ENCODE assay signal across 8 cellular contexts in genomic region chrX:102745513-102746133, GRCh38. TPM values are rescaled to one million over a fixed set of nuclear protein-coding genes. Genes with fewer than 3 reads are reported as not detected.
A peak's percentile ranks its signal among the peaks of the same experiment; 100 is the strongest.
DNase-seq lines count a peak whose midpoint lies in the region; ATAC-seq, FAIRE-seq and TF ChIP-seq lines count a peak whose summit lies in the region.

No MANE protein-coding gene starts in this region.

- peaks cover 2% of the 10 kb centered on the region for H3K4me1 ChIP-seq in CD4-positive, CD25-positive, alpha-beta regulatory T cell (ENCODE audit: control insufficient read depth, insufficient read depth, low read length, poor library complexity, severe bottlenecking)
- no peaks in the 10 kb centered on the region for H3K4me1 ChIP-seq in Peyer's patch
- H3K4me1 ChIP-seq in endothelial cell of umbilical vein (ENCODE audit: control insufficient read depth, extremely low read depth, insufficient read depth, low read length), result peaks cover 3% of the 10 kb centered on the region
- H3K4me1 ChIP-seq in neutrophil (ENCODE audit: control insufficient read depth in 1 of 2, insufficient read depth in 1 of 2, low read depth in 1 of 2, low read length in 1 of 2), result peaks cover 13 to 16% of the 10 kb centered on the region in 2 experiments
- no peaks in the 10 kb centered on the region for H3K4me1 ChIP-seq in small intestine (ENCODE audit: control insufficient read depth in 2 of 2, insufficient read depth in 1 of 2, low read depth in 1 of 2, low read length in 1 of 2)

- TF ChIP-seq CTCF in Peyer's patch (IDR thresholded peaks at IDR 0.05) (no peak), endothelial cell of umbilical vein (IDR thresholded peaks at IDR 0.05; ENCODE audit: extremely low read depth in 1 of 2, insufficient read depth in 1 of 2, low read depth in 1 of 2, low read length in 2 of 2) (no peak), neutrophil (IDR thresholded peaks at IDR 0.05) (no peak)

- intact Hi-C loops in endothelial cell of umbilical vein (cut with micrococcal nuclease), result loop anchor here (1.0 kb wide), 1 partner anchor 20 kb away; no protein-coding TSS in a partner anchor

- H3K27me3 Mint-ChIP-seq in CD4-positive, CD25-positive, alpha-beta regulatory T cell, result no peaks in the 10 kb centered on the region

- no peak overlapping the region for H3K27ac ChIP-seq in CD4-positive, CD25-positive, alpha-beta regulatory T cell (ENCODE audit: insufficient read depth, low read length, poor library complexity, severe bottlenecking)
- no peak overlapping the region for H3K27ac ChIP-seq in Peyer's patch
- H3K27ac ChIP-seq in endothelial cell of umbilical vein (ENCODE audit: insufficient read depth, low read depth, low read length), result no peak overlapping the region
- no peak overlapping the region for H3K27ac ChIP-seq in neutrophil
- H3K27ac ChIP-seq in small intestine (ENCODE audit: low read depth in 1 of 2, low read length in 1 of 2), result no peak overlapping the region

- H3K27me3 ChIP-seq in CD4-positive, CD25-positive, alpha-beta regulatory T cell (ENCODE audit: control insufficient read depth, insufficient read depth, low read length), result no peaks in the 10 kb centered on the region
- H3K27me3 ChIP-seq in Peyer's patch, result no peaks in the 10 kb centered on the region
- H3K27me3 ChIP-seq in endothelial cell of umbilical vein (ENCODE audit: control insufficient read depth in 2 of 2, insufficient read depth in 2 of 2, low read length in 2 of 2), result no peaks in the 10 kb centered on the region
- no peaks in the 10 kb centered on the region for H3K27me3 ChIP-seq in neutrophil
- no peaks in the 10 kb centered on the region for H3K27me3 ChIP-seq in small intestine (ENCODE audit: control insufficient read depth in 2 of 2, insufficient read depth in 2 of 2, low read length in 2 of 2)

- no TSS peak for BruUV-seq in endothelial cell of umbilical vein (replicated peaks; lab: Mats Ljungman, UMichigan)

- TF ChIP-seq POLR2A in Peyer's patch (IDR thresholded peaks at IDR 0.05) (no peak), endothelial cell of umbilical vein (IDR thresholded peaks at IDR 0.05; ENCODE audit: low read depth, low read length) (no peak)

- H3K79me2 ChIP-seq in endothelial cell of umbilical vein (ENCODE audit: control insufficient read depth, insufficient read depth, low read length), result no peaks in the 10 kb centered on the region

- H3K36me3 ChIP-seq in CD4-positive, CD25-positive, alpha-beta regulatory T cell (ENCODE audit: control insufficient read depth, insufficient read depth, low read length), result no peaks in the 10 kb centered on the region
- H3K36me3 ChIP-seq in Peyer's patch (no peaks in the 10 kb centered on the region), endothelial cell of umbilical vein (ENCODE audit: control insufficient read depth in 2 of 2, extremely low read depth in 1 of 2, insufficient read depth in 2 of 2, low read length in 2 of 2) (no peaks in the 10 kb centered on the region), neutrophil (no peaks in the 10 kb centered on the region), small intestine (ENCODE audit: control insufficient read depth in 2 of 2, insufficient read depth in 2 of 2, low read length in 2 of 2) (no peaks in the 10 kb centered on the region)

- dilution Hi-C loops in endothelial cell of umbilical vein (cut with MboI; ENCODE audit: extremely low pct_ligation_motif_present, low sequenced_read_pairs), result no loop called here

- WGBS in small intestine, 3 donors, result 16 to 50% (median 40%) methylated on average over 23 to 37 of the region's 37 CpGs

- no peak overlapping the region for H3K4me3 ChIP-seq in CD4-positive, CD25-positive, alpha-beta regulatory T cell (ENCODE audit: low read depth, low read length)
- H3K4me3 ChIP-seq in Peyer's patch (peak overlapping the region; percentile 33 to 56 (median 46)), endothelial cell of umbilical vein (replicated peaks in 1 of 3; ENCODE audit: insufficient read depth in 1 of 3, low read depth in 1 of 3, low read length in 3 of 3) (peak overlapping the region; percentile 16 to 58 (median 50)), neutrophil (ENCODE audit: low read depth in 1 of 2, low read length in 1 of 2) (peak overlapping the region; percentile 53 to 61), small intestine (ENCODE audit: low read depth in 1 of 2, low read length in 2 of 2) (peak overlapping the region in 1 of 2 donors; percentile 51)

- H3K9ac ChIP-seq in endothelial cell of umbilical vein (replicated peaks; ENCODE audit: extremely low read depth, insufficient read depth, low read length), result no peak overlapping the region

- no peak for DNase-seq in CD4-positive, CD25-positive, alpha-beta regulatory T cell
- DNase-seq in Peyer's patch (peak in 1 of 3 donors; percentile 44), endothelial cell of umbilical vein (ENCODE audit: low read depth, low spot score) (no peak), GM19238 (ENCODE audit: insufficient read length, low spot score) (no peak), small intestine (no peak), NCI-H187 treated with DMSO at 0.1 percent for 48 hours (lab: John Stamatoyannopoulos, UW) (no peak)

- FAIRE-seq in endothelial cell of umbilical vein (lab: Jason Lieb, UNC), result no peak
- no peak for FAIRE-seq in small intestine (lab: Jason Lieb, UNC)

- H3K4me1 Mint-ChIP-seq in CD4-positive, CD25-positive, alpha-beta regulatory T cell, result peaks cover 0 to 4% (median 2%) of the 10 kb centered on the region in 4 donors

- H4K20me1 ChIP-seq in endothelial cell of umbilical vein (replicated peaks; ENCODE audit: control insufficient read depth, extremely low read depth, insufficient read depth, low read length), result no peaks in the 10 kb centered on the region

- no peaks in the 10 kb centered on the region for H3K9me3 Mint-ChIP-seq in CD4-positive, CD25-positive, alpha-beta regulatory T cell

- no peaks in the 10 kb centered on the region for H3K9me1 ChIP-seq in endothelial cell of umbilical vein (replicated peaks; ENCODE audit: control insufficient read depth, extremely low read depth, insufficient read depth, low read length)

- CTCF ChIA-PET in endothelial cell of umbilical vein (lab: Charles Lee), result interaction anchor here (0.8 to 1.5 kb wide), 3 partner anchors 18 to 94 kb away, joined by 3 to 5 read pairs (median 4); partner anchors contain the start of gene GPRASP1

- H3K27ac Mint-ChIP-seq in CD4-positive, CD25-positive, alpha-beta regulatory T cell, result no peak overlapping the region

- H2AFZ ChIP-seq in endothelial cell of umbilical vein (ENCODE audit: low read depth, low read length), result peak overlapping the region; percentile 82

- peak overlapping the region; percentile 51 for H3K4me2 ChIP-seq in endothelial cell of umbilical vein (ENCODE audit: insufficient read depth, low read length)

- no peaks in the 10 kb centered on the region for H3K9me3 ChIP-seq in CD4-positive, CD25-positive, alpha-beta regulatory T cell (ENCODE audit: control insufficient read depth in 2 of 2, low read length in 2 of 2)
- H3K9me3 ChIP-seq in Peyer's patch (no peaks in the 10 kb centered on the region), endothelial cell of umbilical vein (replicated peaks; ENCODE audit: control insufficient read depth, insufficient read depth, low read length) (no peaks in the 10 kb centered on the region), neutrophil (no peaks in the 10 kb centered on the region), small intestine (ENCODE audit: control insufficient read depth, low read depth) (no peaks in the 10 kb centered on the region)

- no peak for ATAC-seq in CD4-positive, CD25-positive, alpha-beta regulatory T cell (ENCODE audit: low read depth in 2 of 2)
- no peak for ATAC-seq in HG03135 (IDR thresholded peaks at IDR 0.05; ENCODE audit: unreplicated experiment)

- peak overlapping the region; percentile 51 to 89 (median 84) for H3K4me3 Mint-ChIP-seq in CD4-positive, CD25-positive, alpha-beta regulatory T cell

- no peaks in the 10 kb centered on the region for H3K36me3 Mint-ChIP-seq in CD4-positive, CD25-positive, alpha-beta regulatory T cell

- POLR2A ChIA-PET in endothelial cell of umbilical vein (lab: Charles Lee), result no interaction called here

TF ChIP-seq in endothelial cell of umbilical vein, 7 proteins besides CTCF, POLR2A, EP300 and RAD21 (continues in another document):
- TF ChIP-seq POLR2AphosphoS5 (IDR thresholded peaks at IDR 0.05; ENCODE audit: insufficient read depth, low read depth, low read length), result no peak
- no peak for TF ChIP-seq GATA2 (IDR thresholded peaks at IDR 0.05; ENCODE audit: insufficient read depth, insufficient read length, low read depth, low read length)
- TF ChIP-seq JUN (IDR thresholded peaks at IDR 0.05; ENCODE audit: borderline replicate concordance, insufficient read depth, insufficient read length, low read depth), result no peak
- TF ChIP-seq MYC (IDR thresholded peaks at IDR 0.05; ENCODE audit: low read depth, low read length), result no peak

RNA-seq across cellular contexts. Expression of gene GPRASP3, which starts 25.1 kb away (rescaled TPM):
- total RNA-seq in CD4-positive, CD25-positive, alpha-beta regulatory T cell, result 2.1 TPM
- 1 to 10 TPM in 2 of 4 donors, under 1 TPM in 2; 0.30 to 2.0 (median 0.98) TPM for polyA plus RNA-seq in CD4-positive, CD25-positive, alpha-beta regulatory T cell
- total RNA-seq in Peyer's patch, result 1 to 10 TPM; 1.1 to 3.7 (median 2.4) TPM
- total RNA-seq in endothelial cell of umbilical vein, result 5.1 and 7.2 TPM in 2 replicates
- 1.9 and 4.0 TPM in 2 replicates for polyA plus RNA-seq in endothelial cell of umbilical vein
- 2.7 and 3.9 TPM in 2 replicates for polyA plus RNA-seq in endothelial cell of umbilical vein (2011; cell fraction: cytosol; rRNA removed)
- polyA plus RNA-seq in endothelial cell of umbilical vein (2011; cell fraction: nucleus; rRNA removed), result 3.8 and 4.3 TPM in 2 replicates
- 3.9 and 5.1 TPM in 2 replicates for polyA plus RNA-seq in endothelial cell of umbilical vein (2012)
- polyA minus RNA-seq in endothelial cell of umbilical vein, result 6.5 and 8.4 TPM in 2 replicates
- polyA minus RNA-seq in endothelial cell of umbilical vein (2011; cell fraction: cytosol; rRNA and poly(A)+ RNA removed), result 1.7 TPM
- 6.8 and 10.7 TPM in 2 replicates for polyA minus RNA-seq in endothelial cell of umbilical vein (2011; cell fraction: nucleus; rRNA and poly(A)+ RNA removed)
- polyA plus RNA-seq in small intestine, result 1 to 10 TPM in 2 of 3 donors, under 1 TPM in 1; 0.81 to 1.7 (median 1.3) TPM

RNA-seq across cellular contexts. Expression of gene GPRASP2, which starts 33.4 kb away (rescaled TPM):
- total RNA-seq in CD4-positive, CD25-positive, alpha-beta regulatory T cell, result 1.2 TPM
- 1 to 10 TPM; 2.3 to 3.5 (median 2.7) TPM for polyA plus RNA-seq in CD4-positive, CD25-positive, alpha-beta regulatory T cell
- total RNA-seq in Peyer's patch (1 to 10 TPM; 1.7 to 3.9 (median 1.9) TPM), endothelial cell of umbilical vein (5.3 and 6.5 TPM in 2 replicates)
- polyA plus RNA-seq in endothelial cell of umbilical vein (3.7 and 4.9 TPM in 2 replicates), small intestine (1 to 10 TPM in 2 of 3 donors, under 1 TPM in 1; 0.45 to 5.6 (median 1.1) TPM)
- polyA plus RNA-seq in endothelial cell of umbilical vein (2011; cell fraction: cytosol; rRNA removed), result 6.5 and 6.9 TPM in 2 replicates
- polyA plus RNA-seq in endothelial cell of umbilical vein (2011; cell fraction: nucleus; rRNA removed), result 7.9 and 10.0 TPM in 2 replicates
- polyA plus RNA-seq in endothelial cell of umbilical vein (2012), result 7.1 and 8.7 TPM in 2 replicates
- polyA minus RNA-seq in endothelial cell of umbilical vein, result 12.4 and 13.1 TPM in 2 replicates
- 0.31 TPM for polyA minus RNA-seq in endothelial cell of umbilical vein (2011; cell fraction: cytosol; rRNA and poly(A)+ RNA removed)
- 2.1 and 2.7 TPM in 2 replicates for polyA minus RNA-seq in endothelial cell of umbilical vein (2011; cell fraction: nucleus; rRNA and poly(A)+ RNA removed)
